ENCODE assay signal across 8 cellular contexts in the genomic region with DNA sequence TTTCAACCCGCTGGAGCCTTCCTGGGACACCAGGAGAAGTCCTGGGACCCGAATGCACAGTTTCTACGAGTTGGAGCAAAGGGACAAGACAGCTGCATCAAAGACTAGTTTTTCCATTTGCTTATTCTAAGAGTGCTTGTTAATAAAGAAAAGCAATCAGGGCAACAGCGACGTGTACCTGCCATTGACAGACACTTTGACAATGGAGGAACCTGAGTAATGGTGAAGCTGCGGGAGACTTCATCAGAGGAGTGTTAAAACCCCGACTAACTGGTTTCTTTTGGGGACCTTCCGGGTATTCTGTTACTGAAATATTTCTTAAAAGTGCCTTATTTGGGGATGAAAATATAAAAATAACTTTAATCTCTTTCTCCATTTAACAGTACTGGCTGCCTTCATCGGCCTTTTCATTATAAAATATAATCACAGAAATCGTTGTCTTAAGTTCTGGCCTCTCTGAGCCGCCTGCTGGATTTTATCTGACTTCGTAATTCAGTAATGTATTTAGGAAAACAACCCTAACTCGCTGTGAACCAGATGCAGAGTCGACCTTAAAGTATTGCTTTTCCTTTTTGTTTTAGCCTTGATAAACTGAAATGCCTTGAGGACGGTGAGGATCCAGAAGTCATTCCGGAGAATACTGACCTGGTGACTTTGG. TPM values are rescaled to one million over a fixed set of nuclear protein-coding genes. Genes with fewer than 3 reads are reported as not detected.
A peak's percentile ranks its signal among the peaks of the same experiment; 100 is the strongest.
DNase-seq lines count a peak whose midpoint lies in the region; ATAC-seq and TF ChIP-seq lines count a peak whose summit lies in the region.

No MANE protein-coding gene starts in this region.

- peaks cover 39% of the 10 kb centered on the region for H3K36me3 Mint-ChIP-seq in T-helper 2 cell treated with Interferon-gamma antibody and Interleukin-4, amounts not matched to agents 5 μg/mL and 100 μg/mL, for 36 hours (ENCODE audit: low read depth)

- H2AFZ ChIP-seq in parathyroid adenoma: peak overlapping the region; percentile 98

- H3K36me3 ChIP-seq in BE2C (peaks cover 32% of the 10 kb centered on the region), parathyroid adenoma (ENCODE audit: control insufficient read depth, insufficient read depth, low read length) (no peaks in the 10 kb centered on the region)

- peak overlapping the region; percentile 67 for H3K27ac ChIP-seq in parathyroid adenoma

- H3K27ac Mint-ChIP-seq in T-helper 2 cell treated with Interferon-gamma antibody and Interleukin-4, amounts not matched to agents 5 μg/mL and 100 μg/mL, for 36 hours: peak overlapping the region; percentile 90

- H3K4me3 ChIP-seq in BE2C (ENCODE audit: low read depth, low read length) (peak overlapping the region; percentile 97), HFF-Myc (replicated peaks; ENCODE audit: low read depth, low read length) (peak overlapping the region; percentile 99), fibroblast of pulmonary artery (replicated peaks; ENCODE audit: low read depth, low read length) (peak overlapping the region; percentile 95), parathyroid adenoma (ENCODE audit: low read depth, low read length) (peak overlapping the region; percentile 72)

- H3K27me3 Mint-ChIP-seq in T-helper 2 cell treated with Interferon-gamma antibody and Interleukin-4, amounts not matched to agents 5 μg/mL and 100 μg/mL, for 36 hours (ENCODE audit: low read depth): peaks cover 3% of the 10 kb centered on the region

- ATAC-seq in HG03095 (IDR thresholded peaks at IDR 0.05; ENCODE audit: unreplicated experiment): no peak
- no peak for ATAC-seq in HG02763 (IDR thresholded peaks at IDR 0.05; ENCODE audit: unreplicated experiment)

- no peaks in the 10 kb centered on the region for H3K27me3 ChIP-seq in BE2C
- H3K27me3 ChIP-seq in parathyroid adenoma (ENCODE audit: control insufficient read depth, insufficient read depth, low read length): no peaks in the 10 kb centered on the region

- no peak overlapping the region for H3K9ac ChIP-seq in parathyroid adenoma

- peaks cover 42% of the 10 kb centered on the region for H3K4me1 Mint-ChIP-seq in T-helper 2 cell treated with Interferon-gamma antibody and Interleukin-4, amounts not matched to agents 5 μg/mL and 100 μg/mL, for 36 hours (ENCODE audit: low read depth)

- TF ChIP-seq CTCF in BE2C (IDR thresholded peaks at IDR 0.05; ENCODE audit: low read depth, low read length) (no peak), HFF-Myc (IDR thresholded peaks at IDR 0.05; ENCODE audit: low read depth, low read length, missing control alignments) (peak; percentile 6), fibroblast of pulmonary artery (IDR thresholded peaks at IDR 0.05; ENCODE audit: low read length, missing control alignments) (peak; percentile 29), parathyroid adenoma (IDR thresholded peaks at IDR 0.05) (no peak)

- peak overlapping the region; percentile 94 for H3K4me3 Mint-ChIP-seq in T-helper 2 cell treated with Interferon-gamma antibody and Interleukin-4, amounts not matched to agents 5 μg/mL and 100 μg/mL, for 36 hours

- no peaks in the 10 kb centered on the region for H3K9me3 Mint-ChIP-seq in T-helper 2 cell treated with Interferon-gamma antibody and Interleukin-4, amounts not matched to agents 5 μg/mL and 100 μg/mL, for 36 hours

- H3K79me2 ChIP-seq in parathyroid adenoma: peaks cover 4% of the 10 kb centered on the region

- peak overlapping the region; percentile 62 for H3K4me2 ChIP-seq in parathyroid adenoma (ENCODE audit: low read length)

- H3K9me3 ChIP-seq in BE2C (no peaks in the 10 kb centered on the region), parathyroid adenoma (ENCODE audit: control insufficient read depth, low read length) (no peaks in the 10 kb centered on the region)

- no peaks in the 10 kb centered on the region for H3K4me1 ChIP-seq in BE2C
- no peaks in the 10 kb centered on the region for H3K4me1 ChIP-seq in parathyroid adenoma

- DNase-seq in BE2C (no peak), HFF-Myc (ENCODE audit: extremely low read depth, low read depth) (no peak), fibroblast of pulmonary artery (ENCODE audit: low read depth) (peak; percentile 49), NCI-H446 treated with DMSO at 0.1 percent for 48 hours (lab: John Stamatoyannopoulos, UW) (no peak)
- DNase-seq in T-helper 2 cell treated with Interferon-gamma antibody and Interleukin-4, amounts not matched to agents 5 μg/mL and 100 μg/mL, for 36 hours (ENCODE audit: low spot score): no peak

RNA-seq across cellular contexts. Expression of a gene that starts 0.8 kb away (rescaled TPM):
- polyA plus RNA-seq in BE2C (2012; ENCODE audit: insufficient read depth, insufficient read length, low read depth): 32.0 TPM

Comparison
In these comparisons a context has a peak if more than half of its experiments do, and no peak if none do; other contexts are left out.
1. CTCF ChIP-seq: peak in HFF-Myc (single experiment) and fibroblast of pulmonary artery (single experiment); none in BE2C (single experiment) and parathyroid adenoma (single experiment).
2. Peak in every context shown above with its lines, with median percentiles within 50 percentile points of each other: H3K4me3 ChIP-seq.